Comparison of ENCODE assay signal across 32 cellular contexts in genomic region chr2:82260521-82260920, GRCh38.
"Had no signal": no experiment of that assay in that cellular context is flagged by ENCODE, and none has a peak within 500 bp of the region (broad histone marks: within the 10 kb centered on the region; RNA-seq: fewer than 3 reads in every experiment).

No MANE protein-coding gene starts in this region.

- H3K4me1 Mint-ChIP-seq: activated B cell treated with CpG ODN at 0.5 μM for 24 hours; activated CD4-positive, alpha-beta memory T cell treated with anti-CD3 and anti-CD28 coated beads, Interleukin-2, amount 10 ng/mL, durations not matched to agents 7 days and 5 days; activated CD4-positive, alpha-beta T cell treated with anti-CD3 and anti-CD28 coated beads, Interleukin-2, amount 10 ng/mL, durations not matched to agents 7 days and 5 days; activated naive CD4-positive, alpha-beta T cell treated with anti-CD3 and anti-CD28 coated beads, Interleukin-2, amount 10 ng/mL, durations not matched to agents 7 days and 5 days; activated naive CD8-positive, alpha-beta T cell treated with anti-CD3 and anti-CD28 coated beads, Interleukin-2, amount 10 ng/mL, durations not matched to agents 7 days and 5 days; T-helper 17 cell had no signal

- H3K36me3 Mint-ChIP-seq: activated naive CD4-positive, alpha-beta T cell treated with anti-CD3 and anti-CD28 coated beads, Interleukin-2, amount 10 ng/mL, durations not matched to agents 7 days and 5 days; activated naive CD8-positive, alpha-beta T cell treated with anti-CD3 and anti-CD28 coated beads, Interleukin-2, amount 10 ng/mL, durations not matched to agents 7 days and 5 days; brain had no signal

- H3K27me3 ChIP-seq: ascending aorta, breast epithelium, cardiac muscle cell, colonic mucosa, esophagus muscularis mucosa, foreskin keratinocyte, gastrocnemius medialis, heart left ventricle had no signal

- H3K27ac ChIP-seq: ascending aorta, breast epithelium, cardiac muscle cell, colonic mucosa, esophagus muscularis mucosa, foreskin keratinocyte, gastrocnemius medialis, heart left ventricle, WERI-Rb-1 had no signal

- H3K9me3 ChIP-seq: ascending aorta, breast epithelium, colonic mucosa, esophagus muscularis mucosa, gastrocnemius medialis, heart left ventricle had no signal

- H3K4me3 Mint-ChIP-seq: activated B cell treated with CpG ODN at 0.5 μM for 24 hours; activated CD4-positive, alpha-beta memory T cell treated with anti-CD3 and anti-CD28 coated beads, Interleukin-2, amount 10 ng/mL, durations not matched to agents 7 days and 5 days; activated CD4-positive, alpha-beta T cell treated with anti-CD3 and anti-CD28 coated beads, Interleukin-2, amount 10 ng/mL, durations not matched to agents 7 days and 5 days; activated naive CD4-positive, alpha-beta T cell treated with anti-CD3 and anti-CD28 coated beads, Interleukin-2, amount 10 ng/mL, durations not matched to agents 7 days and 5 days; activated naive CD8-positive, alpha-beta T cell treated with anti-CD3 and anti-CD28 coated beads, Interleukin-2, amount 10 ng/mL, durations not matched to agents 7 days and 5 days; activated T-cell treated with anti-CD3 and anti-CD28 coated beads, Interleukin-2, amount 50 U/mL, for 24 hours; activated T-cell treated with anti-CD3 and anti-CD28 coated beads, Interleukin-2, amount 50 U/mL, for 72 hours; brain; T-helper 17 cell; T-helper 2 cell treated with Interferon-gamma antibody and Interleukin-4, amounts not matched to agents 5 μg/mL and 100 μg/mL, for 36 hours had no signal

- DNase-seq: activated B cell treated with CpG ODN at 0.5 μM for 24 hours; activated CD4-positive, alpha-beta memory T cell treated with anti-CD3 and anti-CD28 coated beads, Interleukin-2, amount 10 ng/mL, durations not matched to agents 7 days and 5 days; activated CD4-positive, alpha-beta T cell treated with anti-CD3 and anti-CD28 coated beads, Interleukin-2, amount 10 ng/mL, durations not matched to agents 7 days and 5 days; activated CD4-positive, alpha-beta T cell treated with anti-CD3 and anti-CD28 coated beads, Interleukin-2, amount 50 U/mL, for 4 hours; activated CD8-positive, alpha-beta memory T cell treated with anti-CD3 and anti-CD28 coated beads, Interleukin-2, amount 50 U/mL, for 48 hours; activated gamma-delta T cell; activated naive CD4-positive, alpha-beta T cell; activated naive CD4-positive, alpha-beta T cell treated with anti-CD3 and anti-CD28 coated beads, Interleukin-2, amount 10 ng/mL, durations not matched to agents 7 days and 5 days; activated naive CD8-positive, alpha-beta T cell treated with anti-CD3 and anti-CD28 coated beads, Interleukin-2, amount 10 ng/mL, durations not matched to agents 7 days and 5 days; activated T-cell treated with anti-CD3 and anti-CD28 coated beads for 4 hours; activated T-cell treated with anti-CD3 and anti-CD28 coated beads, Interleukin-2, amount 50 U/mL, for 24 hours; activated T-cell treated with anti-CD3 and anti-CD28 coated beads, Interleukin-2, amount 50 U/mL, for 72 hours; central memory CD4-positive, alpha-beta T cell; cerebellar nuclear complex; colonic mucosa; effector CD8-positive, alpha-beta T cell; erythroblast; foreskin keratinocyte; gastrocnemius medialis; glutamatergic neuron; heart left ventricle; T-helper 1 cell; T-helper 17 cell; T1000; WERI-Rb-1 had no signal

- H3K27ac Mint-ChIP-seq: activated B cell treated with CpG ODN at 0.5 μM for 24 hours; activated CD4-positive, alpha-beta memory T cell treated with anti-CD3 and anti-CD28 coated beads, Interleukin-2, amount 10 ng/mL, durations not matched to agents 7 days and 5 days; activated CD4-positive, alpha-beta T cell treated with anti-CD3 and anti-CD28 coated beads, Interleukin-2, amount 10 ng/mL, durations not matched to agents 7 days and 5 days; activated naive CD4-positive, alpha-beta T cell treated with anti-CD3 and anti-CD28 coated beads, Interleukin-2, amount 10 ng/mL, durations not matched to agents 7 days and 5 days; activated naive CD4-positive, alpha-beta T cell treated with anti-CD3 and anti-CD28 coated beads, Interleukin-2, amount 50 U/mL, for 72 hours; activated naive CD8-positive, alpha-beta T cell treated with anti-CD3 and anti-CD28 coated beads, Interleukin-2, amount 10 ng/mL, durations not matched to agents 7 days and 5 days; activated T-cell treated with anti-CD3 and anti-CD28 coated beads, Interleukin-2, amount 50 U/mL, for 24 hours; activated T-cell treated with anti-CD3 and anti-CD28 coated beads, Interleukin-2, amount 50 U/mL, for 72 hours; brain; T-helper 17 cell; T-helper 2 cell treated with Interferon-gamma antibody and Interleukin-4, amounts not matched to agents 5 μg/mL and 100 μg/mL, for 36 hours had no signal

- H3K4me3 ChIP-seq: ascending aorta, breast epithelium, cardiac muscle cell, colonic mucosa, esophagus muscularis mucosa, gastrocnemius medialis, heart left ventricle had no signal

- H3K36me3 ChIP-seq: ascending aorta, breast epithelium, cardiac muscle cell, colonic mucosa, esophagus muscularis mucosa, gastrocnemius medialis, heart left ventricle, WERI-Rb-1 had no signal

- H3K27me3 Mint-ChIP-seq: activated B cell treated with CpG ODN at 0.5 μM for 24 hours; activated CD4-positive, alpha-beta memory T cell treated with anti-CD3 and anti-CD28 coated beads, Interleukin-2, amount 10 ng/mL, durations not matched to agents 7 days and 5 days; activated CD4-positive, alpha-beta T cell treated with anti-CD3 and anti-CD28 coated beads, Interleukin-2, amount 10 ng/mL, durations not matched to agents 7 days and 5 days; activated naive CD4-positive, alpha-beta T cell treated with anti-CD3 and anti-CD28 coated beads, Interleukin-2, amount 10 ng/mL, durations not matched to agents 7 days and 5 days; activated naive CD8-positive, alpha-beta T cell treated with anti-CD3 and anti-CD28 coated beads, Interleukin-2, amount 10 ng/mL, durations not matched to agents 7 days and 5 days; activated T-cell treated with anti-CD3 and anti-CD28 coated beads, Interleukin-2, amount 50 U/mL, for 24 hours; T-helper 17 cell had no signal

- H3K4me1 ChIP-seq: ascending aorta, breast epithelium, colonic mucosa, esophagus muscularis mucosa, foreskin keratinocyte, gastrocnemius medialis, heart left ventricle had no signal
